In genomic region chr4:181007751-181008150, GRCh38 we compare ENCODE assay signal across 26 cellular contexts.
DNase-seq lines count a peak whose midpoint lies in the region; ATAC-seq and TF ChIP-seq lines count a peak whose summit lies in the region.
"Had no signal": no experiment of that assay in that cellular context is flagged by ENCODE, and none has a peak within 500 bp of the region (broad histone marks: within the 10 kb centered on the region; RNA-seq: fewer than 3 reads in every experiment).

No MANE protein-coding gene starts in this region.

- POLR2A ChIA-PET in A673 (lab: Charles Lee; ENCODE audit: low non-redundant PET) = no interaction called here

- peaks cover 3% of the 10 kb centered on the region for H3K27me3 ChIP-seq in A673 (replicated peaks; ENCODE audit: insufficient read depth, low read depth, low read length, poor library complexity)
- H3K27me3 ChIP-seq: cardiac muscle cell, right atrium auricular region, spleen, tibial artery had no signal

- no peak overlapping the region for H3K27ac ChIP-seq in A673 (ENCODE audit: low read depth, low read length, poor library complexity, severe bottlenecking)
- H3K27ac ChIP-seq: cardiac muscle cell, coronary artery, right atrium auricular region, spleen, tibial artery had no signal

- in situ Hi-C loops in astrocyte of the cerebellum (cut with HindIII; ENCODE audit: low sequenced_read_pairs) = no loop called here

- ATAC-seq in HG02623 (IDR thresholded peaks at IDR 0.05; ENCODE audit: unreplicated experiment) = no peak
- no peak for ATAC-seq in HG02678 (IDR thresholded peaks at IDR 0.05; ENCODE audit: unreplicated experiment)
- ATAC-seq: activated T-cell treated with anti-CD3 and anti-CD28 coated beads, Interleukin-2, amount 50 U/mL, for 4 hours; CD8-positive, alpha-beta T cell; natural killer cell had no signal

- H3K4me1 ChIP-seq in A673 (ENCODE audit: insufficient read depth, low read length, poor library complexity, severe bottlenecking) = peaks cover 4% of the 10 kb centered on the region
- H3K4me1 ChIP-seq: right atrium auricular region, spleen had no signal

- no TSS peak for BruUV-seq in A673 (replicated peaks; lab: Mats Ljungman, UMichigan)

- H3K4me3 ChIP-seq in A673 (ENCODE audit: low read depth, low read length, poor library complexity, severe bottlenecking) (peak overlapping the region; percentile 35), astrocyte of the cerebellum (ENCODE audit: low read depth, low read length) (no peak overlapping the region)
- H3K4me3 ChIP-seq: cardiac muscle cell, right atrium auricular region had no signal

- DNase-seq in A673 (ENCODE audit: low spot score) (peak; percentile 17), NCI-H69 (lab: John Stamatoyannopoulos, UW) (peak; percentile 4), astrocyte of the cerebellum (ENCODE audit: low read depth) (peak; percentile 42), kidney glomerular epithelial cell (lab: John Stamatoyannopoulos, UW) (peak; percentile 63), T-helper 1 cell (no peak), amygdala (lab: John Stamatoyannopoulos, UW) (no peak)
- DNase-seq: activated CD4-positive, alpha-beta T cell treated with anti-CD3 and anti-CD28 coated beads, Interleukin-2, amount 10 ng/mL, durations not matched to agents 24 days and 14 days; activated naive CD4-positive, alpha-beta T cell treated with Interleukin-2 at 50 U/mL for 16 hours; activated T-cell treated with anti-CD3 and anti-CD28 coated beads, Interleukin-2, amount 50 U/mL, for 4 hours; CD8-positive, alpha-beta T cell; KBM-7; MM.1S; natural killer cell; NCI-H2081; NCI-H345; NCI-H748 treated with DMSO at 0.1 percent for 48 hours; occipital lobe; Right ventricle myocardium superior; spleen; tibial artery had no signal

- no peaks in the 10 kb centered on the region for H3K9me3 ChIP-seq in A673 (ENCODE audit: low read depth, low read length, poor library complexity, severe bottlenecking)
- H3K9me3 ChIP-seq: HAP-1, right atrium auricular region, tibial artery had no signal

- CTCF ChIA-PET in A673 (lab: Charles Lee) = no interaction called here

- no peaks in the 10 kb centered on the region for H3K36me3 ChIP-seq in A673 (ENCODE audit: insufficient read depth, low read length, poor library complexity, severe bottlenecking)
- H3K36me3 ChIP-seq: cardiac muscle cell, HAP-1, right atrium auricular region, spleen, tibial artery had no signal

- intact Hi-C loops in A673 (cut with micrococcal nuclease; ENCODE audit: unreplicated experiment) = no loop called here

- TF ChIP-seq CTCF in A673 (conservative IDR thresholded peaks at IDR 0.05; ENCODE audit: low read depth, low read length) (no peak), astrocyte of the cerebellum (IDR thresholded peaks at IDR 0.05; ENCODE audit: low read depth, low read length, missing control alignments) (no peak)

Comparison
In these comparisons a context has a peak if more than half of its experiments do, and no peak if none do; other contexts are left out.
1. DNase-seq: peak in A673 (single experiment), NCI-H69 (single experiment), astrocyte of the cerebellum (single experiment) and kidney glomerular epithelial cell (single experiment); none in T-helper 1 cell (0 of 5) and amygdala (0 of 56).